ENCODE assay signal across 27 cellular contexts in the genomic region with DNA sequence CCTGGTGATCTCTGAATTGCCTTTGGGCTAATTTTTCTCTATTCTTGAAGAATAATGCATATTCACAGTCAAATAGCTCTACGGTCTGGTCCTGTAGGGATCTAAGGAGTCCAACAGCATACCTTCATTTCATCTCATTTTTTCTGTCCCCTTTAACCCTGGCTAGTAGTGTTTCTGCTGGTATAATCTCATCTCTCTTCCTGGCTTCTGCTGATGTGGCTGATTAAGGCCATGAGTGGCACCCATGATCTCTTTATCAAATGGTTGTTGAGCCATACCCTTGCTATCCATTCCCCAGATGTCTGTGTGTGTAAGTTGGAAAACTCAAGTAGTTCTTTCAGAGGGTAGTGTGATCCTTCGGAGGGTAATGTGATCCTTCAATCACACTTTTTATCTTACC.
"Had no signal": no experiment of that assay in that cellular context is flagged by ENCODE, and none has a peak within 500 bp of the region (broad histone marks: within the 10 kb centered on the region; RNA-seq: fewer than 3 reads in every experiment).

No MANE protein-coding gene starts in this region.

- H3K4me1 Mint-ChIP-seq: stimulated activated effector memory CD8-positive, alpha-beta T cell treated with anti-CD3 and anti-CD28 coated beads, Interleukin-12 subunit alpha, Interleukin-12 subunit beta, amount 100 ng/mL, for 72 hours; stimulated activated naive CD8-positive, alpha-beta T cell treated with anti-CD3 and anti-CD28 coated beads, Interleukin-15, amount 100 ng/mL, for 72 hours had no signal

- H3K9me3 Mint-ChIP-seq: stimulated activated effector memory CD8-positive, alpha-beta T cell treated with anti-CD3 and anti-CD28 coated beads, Interleukin-12 subunit alpha, Interleukin-12 subunit beta, amount 100 ng/mL, for 72 hours; stimulated activated memory B cell treated with anti-CD40 and anti-IgM and Interleukin-4, amounts not matched to agents 10 μg/mL and 1 μg/mL and 100 μg/mL, for 72 hours; stimulated activated naive B cell treated with anti-CD40 and anti-IgM and Interleukin-4, amounts not matched to agents 10 μg/mL and 1 μg/mL and 100 μg/mL, for 72 hours; stimulated activated naive CD8-positive, alpha-beta T cell treated with anti-CD3 and anti-CD28 coated beads, Interleukin-15, amount 100 ng/mL, for 72 hours; stimulated activated naive CD8-positive, alpha-beta T cell treated with anti-CD3 and anti-CD28 coated beads, Interleukin-15, Interleukin-2, amounts not matched to agents 100 ng/mL and 50 ng/mL, for 24 hours; type B pancreatic cell had no signal

- H3K9me3 ChIP-seq: stomach, suprapubic skin, testis, thoracic aorta, thyroid gland, tibial artery, tibial nerve, transverse colon, upper lobe of left lung, upper lobe of right lung, uterus, vagina had no signal

- DNase-seq: stimulated activated CD4-positive, alpha-beta T cell treated with anti-CD3 and anti-CD28 coated beads, Interleukin-2, amount 100 ng/mL, for 48 hours; stimulated activated CD4-positive, alpha-beta T cell treated with anti-CD3 and anti-CD28 coated beads, Interleukin-4, amount 100 ng/mL, for 1 hour; stimulated activated CD4-positive, alpha-beta T cell treated with anti-CD3 and anti-CD28 coated beads, Interleukin-4, amount 100 ng/mL, for 24 hours; stimulated activated CD4-positive, alpha-beta T cell treated with anti-CD3 and anti-CD28 coated beads, Interleukin-4, amount 100 ng/mL, for 4 hours; stimulated activated CD8-positive, alpha-beta memory T cell treated with anti-CD3 and anti-CD28 coated beads, Interleukin-4, amount 100 ng/mL, for 48 hours; stimulated activated naive B cell treated with anti-CD40 and anti-IgM and Interleukin-4, amounts not matched to agents 10 μg/mL and 1 μg/mL and 100 μg/mL, for 72 hours; stimulated activated naive CD4-positive, alpha-beta T cell; stimulated activated naive CD4-positive, alpha-beta T cell treated with Interleukin-2 at 50 U/mL for 16 hours; stimulated activated naive CD8-positive, alpha-beta T cell treated with anti-CD3 and anti-CD28 coated beads, Interleukin-15, amount 100 ng/mL, for 72 hours; stimulated activated naive CD8-positive, alpha-beta T cell treated with anti-CD3 and anti-CD28 coated beads, Interleukin-15, Interleukin-2, amounts not matched to agents 100 U/mL and 50 U/mL, for 24 hours; stomach; substantia nigra; testis; thyroid gland; tibial artery; transverse colon; upper lobe of left lung; upper lobe of right lung; uterus had no signal

- H3K36me3 Mint-ChIP-seq: stimulated activated effector memory CD8-positive, alpha-beta T cell treated with anti-CD3 and anti-CD28 coated beads, Interleukin-12 subunit alpha, Interleukin-12 subunit beta, amount 100 ng/mL, for 72 hours; stimulated activated memory B cell treated with anti-CD40 and anti-IgM and Interleukin-4, amounts not matched to agents 10 μg/mL and 1 μg/mL and 100 μg/mL, for 72 hours; stimulated activated naive B cell treated with anti-CD40 and anti-IgM and Interleukin-4, amounts not matched to agents 10 μg/mL and 1 μg/mL and 100 μg/mL, for 72 hours; type B pancreatic cell had no signal

- H3K4me1 ChIP-seq: stomach, suprapubic skin, testis, thyroid gland, tibial artery, tibial nerve, transverse colon, upper lobe of left lung, upper lobe of right lung, uterus had no signal

- H3K36me3 ChIP-seq: stomach, suprapubic skin, thoracic aorta, thyroid gland, tibial artery, tibial nerve, transverse colon, upper lobe of left lung, upper lobe of right lung, uterus, vagina had no signal

- H3K27ac ChIP-seq: stomach, suprapubic skin, testis, thoracic aorta, thyroid gland, tibial artery, tibial nerve, transverse colon, upper lobe of left lung, upper lobe of right lung, uterus, vagina had no signal

- H3K27ac Mint-ChIP-seq: stimulated activated effector memory CD8-positive, alpha-beta T cell treated with anti-CD3 and anti-CD28 coated beads, Interleukin-12 subunit alpha, Interleukin-12 subunit beta, amount 100 ng/mL, for 72 hours; stimulated activated memory B cell treated with anti-CD40 and anti-IgM and Interleukin-4, amounts not matched to agents 10 μg/mL and 1 μg/mL and 100 μg/mL, for 72 hours; stimulated activated naive B cell treated with anti-CD40 and anti-IgM and Interleukin-4, amounts not matched to agents 10 μg/mL and 1 μg/mL and 100 μg/mL, for 72 hours; stimulated activated naive CD8-positive, alpha-beta T cell treated with anti-CD3 and anti-CD28 coated beads, Interleukin-15, amount 100 ng/mL, for 72 hours; stimulated activated naive CD8-positive, alpha-beta T cell treated with anti-CD3 and anti-CD28 coated beads, Interleukin-15, Interleukin-2, amounts not matched to agents 100 ng/mL and 50 ng/mL, for 24 hours; type B pancreatic cell had no signal

- H3K4me3 Mint-ChIP-seq: stimulated activated effector memory CD8-positive, alpha-beta T cell treated with anti-CD3 and anti-CD28 coated beads, Interleukin-12 subunit alpha, Interleukin-12 subunit beta, amount 100 ng/mL, for 72 hours; stimulated activated memory B cell treated with anti-CD40 and anti-IgM and Interleukin-4, amounts not matched to agents 10 μg/mL and 1 μg/mL and 100 μg/mL, for 72 hours; stimulated activated naive B cell treated with anti-CD40 and anti-IgM and Interleukin-4, amounts not matched to agents 10 μg/mL and 1 μg/mL and 100 μg/mL, for 72 hours; stimulated activated naive CD8-positive, alpha-beta T cell treated with anti-CD3 and anti-CD28 coated beads, Interleukin-15, amount 100 ng/mL, for 72 hours; stimulated activated naive CD8-positive, alpha-beta T cell treated with anti-CD3 and anti-CD28 coated beads, Interleukin-15, Interleukin-2, amounts not matched to agents 100 ng/mL and 50 ng/mL, for 24 hours; type B pancreatic cell had no signal

- H3K4me3 ChIP-seq: stomach, suprapubic skin, testis, thoracic aorta, thyroid gland, tibial artery, tibial nerve, transverse colon, upper lobe of left lung, upper lobe of right lung, uterus, vagina had no signal

- H3K27me3 ChIP-seq: stomach, suprapubic skin, testis, thyroid gland, tibial artery, tibial nerve, transverse colon, upper lobe of left lung, upper lobe of right lung, uterus, vagina had no signal

- ATAC-seq: stimulated activated effector memory CD8-positive, alpha-beta T cell treated with anti-CD3 and anti-CD28 coated beads, Interleukin-12 subunit alpha, Interleukin-12 subunit beta, amount 100 ng/mL, for 72 hours; stimulated activated memory B cell treated with anti-CD40 and anti-IgM and Interleukin-4, amounts not matched to agents 10 μg/mL and 1 μg/mL and 100 μg/mL, for 72 hours; stimulated activated naive B cell treated with anti-CD40 and anti-IgM and Interleukin-4, amounts not matched to agents 10 μg/mL and 1 μg/mL and 100 μg/mL, for 72 hours; stimulated activated naive CD8-positive, alpha-beta T cell treated with anti-CD3 and anti-CD28 coated beads, Interleukin-15, amount 100 ng/mL, for 72 hours; stimulated activated naive CD8-positive, alpha-beta T cell treated with anti-CD3 and anti-CD28 coated beads, Interleukin-15, Interleukin-2, amounts not matched to agents 100 U/mL and 50 U/mL, for 24 hours; upper lobe of right lung had no signal
